Comparison of ENCODE assay signal across 9 cellular contexts in the genomic region with DNA sequence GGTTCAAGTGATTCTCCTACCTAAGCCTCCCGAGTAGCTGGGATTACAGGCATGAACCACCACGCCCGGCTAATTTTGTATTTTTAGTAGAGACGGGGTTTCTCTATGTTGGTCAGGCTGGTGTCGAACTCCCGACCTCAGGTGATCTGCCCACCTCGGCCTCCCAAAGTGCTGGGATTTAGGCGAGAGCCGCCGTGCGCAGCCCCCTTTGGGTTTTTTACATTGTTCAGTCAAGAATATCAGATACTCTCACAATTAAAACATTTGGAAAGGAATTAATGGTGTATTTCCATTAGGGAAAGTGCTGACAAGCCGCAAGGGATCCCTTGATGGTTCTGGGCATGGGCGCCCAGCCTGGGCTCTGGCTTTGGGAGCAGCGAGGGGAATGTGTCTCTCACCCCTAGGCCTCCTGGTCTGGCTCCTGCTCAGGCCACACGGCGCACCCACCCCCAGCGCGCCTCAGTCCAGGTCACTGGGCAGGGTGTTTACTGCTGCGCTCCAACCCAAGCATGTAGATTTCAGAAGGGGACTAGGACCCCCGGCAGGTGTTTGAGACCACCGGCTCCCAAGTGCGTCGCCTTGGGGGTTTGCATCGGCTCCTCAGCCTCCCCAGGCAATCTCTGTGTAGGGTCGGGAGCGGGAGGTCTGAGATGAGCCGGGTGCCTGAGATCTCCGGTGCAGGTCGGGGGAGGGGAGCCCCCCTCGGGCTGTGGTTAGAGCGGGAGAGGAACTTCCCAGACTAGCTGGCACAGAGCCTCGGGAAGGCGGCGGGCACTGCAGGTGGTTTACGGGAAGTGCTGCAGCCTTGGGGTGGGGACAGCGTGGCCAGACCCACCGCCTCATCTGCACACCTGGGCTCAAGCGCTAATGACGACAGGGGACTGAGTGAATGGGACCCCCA. TPM values are rescaled to one million over a fixed set of nuclear protein-coding genes. Genes with fewer than 3 reads are reported as not detected.
A peak's percentile ranks its signal among the peaks of the same experiment; 100 is the strongest.
DNase-seq lines count a peak whose midpoint lies in the region; ATAC-seq and TF ChIP-seq lines count a peak whose summit lies in the region.
"Had no signal": no experiment of that assay in that cellular context is flagged by ENCODE, and none has a peak within 500 bp of the region (broad histone marks: within the 10 kb centered on the region; RNA-seq: fewer than 3 reads in every experiment).

No MANE protein-coding gene starts in this region.

- intact Hi-C loops in PC-9 (cut with micrococcal nuclease; ENCODE audit: unreplicated experiment), result no loop called here

- BruUV-seq in PC-9 (replicated peaks; lab: Mats Ljungman, UMichigan), result no TSS peak

- H3K27me3 ChIP-seq in DOHH2 (ENCODE audit: control insufficient read depth, low read length) (no peaks in the 10 kb centered on the region), PC-9 (ENCODE audit: insufficient read depth, low read depth) (no peaks in the 10 kb centered on the region)

- TF ChIP-seq CTCF in DOHH2 (IDR thresholded peaks at IDR 0.05; ENCODE audit: low read depth, low read length, poor library complexity, severe bottlenecking), result no peak
- TF ChIP-seq CTCF in PC-9 (conservative IDR thresholded peaks at IDR 0.05), result no peak
- TF ChIP-seq CTCF in epithelial cell of proximal tubule (conservative IDR thresholded peaks at IDR 0.05; ENCODE audit: low read depth, low read length), result no peak
- no peak for TF ChIP-seq CTCF in osteocyte (IDR thresholded peaks at IDR 0.05)

- no peak overlapping the region for H2AFZ ChIP-seq in PC-9

- H3K9me3 Mint-ChIP-seq in osteocyte (ENCODE audit: unreplicated experiment), result no peaks in the 10 kb centered on the region

- H3K4me1 ChIP-seq in DOHH2 (ENCODE audit: control insufficient read depth, low read length), result peaks cover 31% of the 10 kb centered on the region
- no peaks in the 10 kb centered on the region for H3K4me1 ChIP-seq in PC-9 (replicated peaks; ENCODE audit: insufficient read depth)

- no peak for DNase-seq in PC-9
- DNase-seq in epithelial cell of proximal tubule (ENCODE audit: low read depth), result no peak
- DNase-seq in osteocyte (ENCODE audit: extremely low spot score, unreplicated experiment), result no peak
- no peak for DNase-seq in NCI-H1048 (lab: John Stamatoyannopoulos, UW)

- H3K36me3 Mint-ChIP-seq in osteocyte (ENCODE audit: unreplicated experiment), result peaks cover 6% of the 10 kb centered on the region

- peaks cover 10% of the 10 kb centered on the region; the same call in 1 of the 2 replicates for H3F3A ChIP-seq in DOHH2 (ENCODE audit: control insufficient read depth, insufficient read depth)
- peaks cover 13% of the 10 kb centered on the region for H3F3A ChIP-seq in PC-9 (ENCODE audit: insufficient read depth, low read depth)

- peaks cover 6% of the 10 kb centered on the region for H3K79me2 ChIP-seq in DOHH2 (ENCODE audit: control insufficient read depth, low read length)
- H3K79me2 ChIP-seq in PC-9 (ENCODE audit: low read depth), result no peaks in the 10 kb centered on the region

- H3K4me2 ChIP-seq in DOHH2 (ENCODE audit: low read length) (peak overlapping the region; percentile 98), PC-9 (peak overlapping the region; percentile 78)

- POLR2A ChIA-PET in PC-9 (lab: Charles Lee; ENCODE audit: unreplicated experiment), result no interaction called here

- H3K27ac Mint-ChIP-seq in osteocyte (ENCODE audit: unreplicated experiment), result peak overlapping the region; percentile 89

- ATAC-seq in HG03025 (IDR thresholded peaks at IDR 0.05; ENCODE audit: low FRiP score, unreplicated experiment) (no peak), HG02970 (IDR thresholded peaks at IDR 0.05; ENCODE audit: low FRiP score, unreplicated experiment) (no peak), HG03175 (IDR thresholded peaks at IDR 0.05; ENCODE audit: unreplicated experiment) (no peak)

- H3K9me3 ChIP-seq in DOHH2 (ENCODE audit: control insufficient read depth, insufficient read depth, low read length), result no peaks in the 10 kb centered on the region
- H3K9me3 ChIP-seq in PC-9 (ENCODE audit: insufficient read depth, low read depth), result no peaks in the 10 kb centered on the region

- peak overlapping the region; percentile 73 for H3K27ac ChIP-seq in DOHH2 (ENCODE audit: low read depth, low read length)
- H3K27ac ChIP-seq in PC-9, result no peak overlapping the region

- peak overlapping the region; percentile 84 for H3K4me3 Mint-ChIP-seq in osteocyte (ENCODE audit: unreplicated experiment)

- H3K9me2 ChIP-seq in DOHH2 (replicated peaks; ENCODE audit: control insufficient read depth, low read length) (no peaks in the 10 kb centered on the region), PC-9 (ENCODE audit: insufficient read depth) (no peaks in the 10 kb centered on the region)

- peaks cover 8% of the 10 kb centered on the region for H4K20me1 ChIP-seq in DOHH2 (ENCODE audit: control insufficient read depth, insufficient read depth, low read depth, low read length)
- H4K20me1 ChIP-seq in PC-9 (ENCODE audit: insufficient read depth), result peaks cover 7% of the 10 kb centered on the region

- peaks cover 10% of the 10 kb centered on the region for H3K4me1 Mint-ChIP-seq in osteocyte (ENCODE audit: unreplicated experiment)

- H3K27me3 Mint-ChIP-seq in osteocyte (ENCODE audit: unreplicated experiment), result no peaks in the 10 kb centered on the region

- H3K4me3 ChIP-seq in DOHH2 (ENCODE audit: low read length), result peak overlapping the region; percentile 84
- H3K4me3 ChIP-seq in PC-9, result no peak overlapping the region; the same call in 1 of the 2 replicates
- peak overlapping the region; percentile 82 for H3K4me3 ChIP-seq in epithelial cell of proximal tubule (ENCODE audit: low read depth, low read length)

- CTCF ChIA-PET in PC-9 (lab: Charles Lee), result no interaction called here

- peaks cover 26% of the 10 kb centered on the region for H3K36me3 ChIP-seq in DOHH2 (ENCODE audit: control insufficient read depth, low read length)
- no peaks in the 10 kb centered on the region for H3K36me3 ChIP-seq in PC-9 (ENCODE audit: low read depth)

RNA-seq across cellular contexts. Expression of a gene that starts 0.8 kb away (rescaled TPM):
- total RNA-seq in PC-9 (2021), result 10.7 and 13.1 TPM in 2 replicates
- 25.6 and 40.8 TPM in 2 replicates for total RNA-seq in epithelial cell of proximal tubule
- 14.4 and 15.4 TPM in 2 replicates for total RNA-seq in osteocyte

RNA-seq across cellular contexts. Expression of a gene that starts 8.2 kb away (rescaled TPM):
- total RNA-seq in PC-9 (2021), result not detected in 2 replicates
- not detected in 2 replicates for total RNA-seq in epithelial cell of proximal tubule
- total RNA-seq in osteocyte, result not detected in 2 replicates
- total RNA-seq: frontal cortex had no signal

RNA-seq across cellular contexts. Expression of a gene that starts 10.4 kb away (rescaled TPM):
- total RNA-seq in PC-9 (2021) (not detected in 2 replicates), epithelial cell of proximal tubule (not detected in 2 replicates), osteocyte (not detected in 2 replicates)
- total RNA-seq: frontal cortex had no signal

RNA-seq across cellular contexts. Expression of a gene that starts 20.5 kb away (rescaled TPM):
- total RNA-seq in PC-9 (2021), result 0.35 and 1.4 TPM in 2 replicates
- total RNA-seq in epithelial cell of proximal tubule, result not detected in 2 replicates
- total RNA-seq in osteocyte, result 1.7 and 1.8 TPM in 2 replicates
- total RNA-seq: frontal cortex had no signal

RNA-seq across cellular contexts. Expression of a gene that starts 40.3 kb away (rescaled TPM):
- total RNA-seq in PC-9 (2021), result 21.7 and 24.5 TPM in 2 replicates
- 24.2 and 33.5 TPM in 2 replicates for total RNA-seq in epithelial cell of proximal tubule
- 31.5 TPM in 2 replicates for total RNA-seq in osteocyte
